In the genomic region with DNA sequence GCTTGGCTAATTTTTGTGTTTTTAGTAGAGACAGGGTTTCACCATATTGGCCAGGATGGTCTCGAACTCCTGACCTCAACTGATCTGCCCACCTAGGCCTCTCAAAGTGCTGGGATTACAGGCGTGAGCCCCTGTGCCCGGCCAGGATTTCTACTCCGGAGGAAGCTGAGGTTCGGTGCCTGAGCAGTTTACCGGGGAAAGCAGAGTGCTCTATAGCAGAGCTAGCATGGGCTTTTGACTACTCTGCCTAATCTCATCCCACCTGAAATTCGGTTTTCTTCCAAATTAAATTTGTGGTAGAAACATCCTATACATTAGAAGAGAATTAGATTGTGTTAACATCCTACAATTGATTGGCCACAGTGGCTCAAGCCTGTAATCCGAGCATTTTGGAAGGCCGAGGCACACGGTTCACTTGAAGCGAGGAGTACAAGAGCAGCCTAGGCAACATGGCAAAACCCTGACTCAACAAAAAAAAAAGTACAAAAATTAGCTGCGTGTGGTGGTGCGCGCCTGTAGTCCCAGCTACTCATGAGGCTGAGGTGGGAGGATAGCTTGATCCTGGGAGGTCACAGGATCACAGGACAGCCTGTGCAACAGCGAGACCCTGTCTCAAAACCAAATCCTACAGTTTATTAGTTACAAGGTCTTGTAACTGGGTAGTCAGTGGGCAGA, we compare ENCODE assay signal across 8 cellular contexts. TPM values are rescaled to one million over a fixed set of nuclear protein-coding genes. Genes with fewer than 3 reads are reported as not detected.
DNase-seq lines count a peak whose midpoint lies in the region; ATAC-seq and TF ChIP-seq lines count a peak whose summit lies in the region.

No MANE protein-coding gene starts in this region.

- H3K9me3 Mint-ChIP-seq in activated T-cell treated with anti-CD3 and anti-CD28 coated beads, Interleukin-2, amount 50 U/mL, for 4 hours: no peaks in the 10 kb centered on the region

- H3K27me3 Mint-ChIP-seq in activated T-cell treated with anti-CD3 and anti-CD28 coated beads, Interleukin-2, amount 50 U/mL, for 4 hours (ENCODE audit: low read depth): no peaks in the 10 kb centered on the region

- intact Hi-C loops in adrenal gland (cut with DNase I) (no loop called here), thyroid gland (cut with DNase I) (no loop called here)

- H3K4me1 ChIP-seq in adrenal gland (replicated peaks in 1 of 2): peaks cover 14 to 27% of the 10 kb centered on the region in 2 donors
- H3K4me1 ChIP-seq in liver (ENCODE audit: control insufficient read depth in 4 of 4, insufficient read depth in 4 of 4, low read length in 3 of 4): peaks cover 0 to 21% (median 16%) of the 10 kb centered on the region in 4 donors
- peaks cover 18 to 20% of the 10 kb centered on the region in 2 donors for H3K4me1 ChIP-seq in thyroid gland

- ATAC-seq in activated T-cell treated with anti-CD3 and anti-CD28 coated beads, Interleukin-2, amount 50 U/mL, for 4 hours: no peak
- ATAC-seq in activated CD4-positive, CD25-positive, alpha-beta regulatory T cell treated with anti-CD3 and anti-CD28 coated beads, Interleukin-2, amount 50 U/mL, for 24 hours: no peak

- H3K27ac ChIP-seq in adrenal gland (peak overlapping the region; percentile 76 to 92 (median 89)), liver (ENCODE audit: low read depth in 1 of 2, low read length in 2 of 2) (peak overlapping the region in 1 of 2 donors; percentile 86), thyroid gland (peak overlapping the region; percentile 10 to 89 (median 37))

- peaks cover 60% of the 10 kb centered on the region for H3K36me3 Mint-ChIP-seq in activated T-cell treated with anti-CD3 and anti-CD28 coated beads, Interleukin-2, amount 50 U/mL, for 4 hours (ENCODE audit: insufficient read depth)

- 13 to 20% (median 14%) methylated on average over 15 of the region's 15 CpGs for WGBS in adrenal gland, 4 donors
- WGBS in liver: 35% methylated on average over 15 of the region's 15 CpGs
- WGBS in thyroid gland, 2 donors: 28 to 29% methylated on average over 15 of the region's 15 CpGs

- H3K9ac ChIP-seq in liver (ENCODE audit: low read depth in 1 of 2, low read length in 2 of 2): peak overlapping the region; percentile 83 to 93

- H3K27me3 ChIP-seq in adrenal gland (no peaks in the 10 kb centered on the region), liver (ENCODE audit: control insufficient read depth in 4 of 4, insufficient read depth in 4 of 4, low read length in 3 of 4) (no peaks in the 10 kb centered on the region), thyroid gland (no peaks in the 10 kb centered on the region)

- H3K4me3 ChIP-seq in adrenal gland (peak overlapping the region; percentile 79 to 99 (median 86)), liver (ENCODE audit: low read depth in 1 of 3, low read length in 3 of 3) (peak overlapping the region; percentile 70 to 98 (median 89)), thyroid gland (replicated peaks in 1 of 3) (peak overlapping the region; percentile 75 to 85 (median 78))

- H3K4me3 Mint-ChIP-seq in activated T-cell treated with anti-CD3 and anti-CD28 coated beads, Interleukin-2, amount 50 U/mL, for 4 hours: peak overlapping the region; percentile 97

- TF ChIP-seq RAD21 in liver (IDR thresholded peaks at IDR 0.05): no peak

- TF ChIP-seq CTCF in adrenal gland (IDR thresholded peaks at IDR 0.05) (no peak), liver (IDR thresholded peaks at IDR 0.05; ENCODE audit: low read depth, low read length, missing input control) (no peak), thyroid gland (IDR thresholded peaks at IDR 0.05) (no peak)

- H3K4me1 Mint-ChIP-seq in activated T-cell treated with anti-CD3 and anti-CD28 coated beads, Interleukin-2, amount 50 U/mL, for 4 hours (ENCODE audit: low read depth): peaks cover 37% of the 10 kb centered on the region

- H3K36me3 ChIP-seq in adrenal gland (replicated peaks in 1 of 2) (peaks cover 0 to 41% of the 10 kb centered on the region in 2 donors), liver (ENCODE audit: control insufficient read depth in 4 of 4, insufficient read depth in 3 of 4, low read depth in 1 of 4, low read length in 3 of 4) (peaks cover 15 to 37% (median 33%) of the 10 kb centered on the region in 4 donors), thyroid gland (peaks cover 38 to 40% of the 10 kb centered on the region in 2 donors)

- DNase-seq in activated T-cell treated with anti-CD3 and anti-CD28 coated beads, Interleukin-2, amount 50 U/mL, for 4 hours: no peak
- DNase-seq in activated T-cell treated with anti-CD3 and anti-CD28 coated beads, Interleukin-2, amount 50 U/mL, for 1 hour: no peak
- DNase-seq in adrenal gland (no peak), thyroid gland (no peak), NCI-H1694 treated with DMSO at 0.1 percent for 48 hours (lab: John Stamatoyannopoulos, UW) (no peak), AML-193 (lab: John Stamatoyannopoulos, UW) (no peak)

- no peaks in the 10 kb centered on the region for H3K9me3 ChIP-seq in adrenal gland (replicated peaks in 1 of 3)
- H3K9me3 ChIP-seq in liver (ENCODE audit: control insufficient read depth in 4 of 4, low read length in 3 of 4): no peaks in the 10 kb centered on the region
- no peaks in the 10 kb centered on the region for H3K9me3 ChIP-seq in thyroid gland

- TF ChIP-seq POLR2A in adrenal gland (IDR thresholded peaks at IDR 0.05): no peak
- TF ChIP-seq POLR2A in thyroid gland (IDR thresholded peaks at IDR 0.05): no peak

TF ChIP-seq in liver, 16 proteins besides CTCF, POLR2A, EP300 and RAD21:
- TF ChIP-seq EGR1 (IDR thresholded peaks at IDR 0.05; ENCODE audit: low read depth in 2 of 2): no peak
- TF ChIP-seq GABPA (IDR thresholded peaks at IDR 0.05 in 1 of 2, conservative IDR thresholded peaks at IDR 0.05 in 1 of 2): no peak

RNA-seq across cellular contexts. Expression of a gene that starts 1.6 kb away (rescaled TPM):
- total RNA-seq in activated T-cell treated with anti-CD3 and anti-CD28 coated beads, Interleukin-2, amount 50 U/mL, for 4 hours: 1,000 to 10,000 TPM; 4,599 to 4,940 (median 4,852) TPM
- total RNA-seq in adrenal gland (1,000 to 10,000 TPM; 2,402 to 3,504 (median 2,561) TPM), liver (1,000 to 10,000 TPM in 1 of 2 donors, 100 to 1,000 TPM in 1; 444 to 1,553 TPM), thyroid gland (1,000 to 10,000 TPM; 1,542 to 2,853 (median 2,123) TPM)
- polyA plus RNA-seq in adrenal gland (1,000 to 10,000 TPM; 1,750 to 2,828 (median 2,567) TPM), liver (1,000 to 10,000 TPM in 1 of 2 donors, 100 to 1,000 TPM in 1; 472 to 1,021 TPM)

RNA-seq across cellular contexts. Expression of a gene that starts 7.2 kb away (rescaled TPM):
- 1,000 to 10,000 TPM; 2,890 to 3,149 (median 2,904) TPM for total RNA-seq in activated T-cell treated with anti-CD3 and anti-CD28 coated beads, Interleukin-2, amount 50 U/mL, for 4 hours
- total RNA-seq in adrenal gland (1,000 to 10,000 TPM; 1,528 to 3,971 (median 2,289) TPM), liver (1,000 to 10,000 TPM in 1 of 2 donors, 100 to 1,000 TPM in 1; 985 to 1,212 TPM), thyroid gland (1,000 to 10,000 TPM; 1,543 to 4,390 (median 2,518) TPM)
- polyA plus RNA-seq in adrenal gland (1,000 to 10,000 TPM; 2,684 to 4,591 (median 2,733) TPM), liver (1,000 to 10,000 TPM in 1 of 2 donors, 100 to 1,000 TPM in 1; 514 to 1,329 TPM)

RNA-seq across cellular contexts. Expression of a gene that starts 15.0 kb away (rescaled TPM):
- total RNA-seq in activated T-cell treated with anti-CD3 and anti-CD28 coated beads, Interleukin-2, amount 50 U/mL, for 4 hours: 10 to 100 TPM; 52.3 to 64.8 (median 56.9) TPM
- total RNA-seq in adrenal gland (10 to 100 TPM in 3 of 8 donors, 1 to 10 TPM in 5; 4.9 to 10.6 (median 8.7) TPM), liver (1 to 10 TPM in 1 of 2 donors, under 1 TPM in 1; 0.65 to 1.8 TPM), thyroid gland (1 to 10 TPM; 2.8 to 7.3 (median 6.3) TPM)
- polyA plus RNA-seq in adrenal gland (10 to 100 TPM in 2 of 3 donors, 1 to 10 TPM in 1; 1.8 to 33.8 (median 24.7) TPM), liver (1 to 10 TPM; 2.5 to 4.3 TPM)

RNA-seq across cellular contexts. Expression of a gene that starts 23.5 kb away (rescaled TPM):
- total RNA-seq in activated T-cell treated with anti-CD3 and anti-CD28 coated beads, Interleukin-2, amount 50 U/mL, for 4 hours: 1 to 10 TPM; 5.8 to 9.5 (median 8.9) TPM
- 100 to 1,000 TPM; 223 to 505 (median 364) TPM for total RNA-seq in adrenal gland
- 100 to 1,000 TPM in 2 of 3 donors, 10 to 100 TPM in 1; 90.2 to 253 (median 218) TPM for polyA plus RNA-seq in adrenal gland
- total RNA-seq in liver: 100 to 1,000 TPM; 123 to 146 TPM
- 100 to 1,000 TPM; 237 TPM for polyA plus RNA-seq in liver
- 100 to 1,000 TPM; 149 to 248 (median 180) TPM for total RNA-seq in thyroid gland

RNA-seq across cellular contexts. Expression of a gene that starts 36.0 kb away (rescaled TPM):
- 10 to 100 TPM; 35.4 to 42.9 (median 35.8) TPM for total RNA-seq in activated T-cell treated with anti-CD3 and anti-CD28 coated beads, Interleukin-2, amount 50 U/mL, for 4 hours
- 10 to 100 TPM; 23.8 to 47.8 (median 29.7) TPM for total RNA-seq in adrenal gland
- polyA plus RNA-seq in adrenal gland: 10 to 100 TPM in 2 of 3 donors, 1 to 10 TPM in 1; 3.6 to 95.5 (median 86.7) TPM
- 10 to 100 TPM; 21.3 to 35.8 TPM for total RNA-seq in liver
- polyA plus RNA-seq in liver: 10 to 100 TPM in 1 of 2 donors, 1 to 10 TPM in 1; 5.2 to 21.8 TPM
- total RNA-seq in thyroid gland: 10 to 100 TPM; 32.5 to 39.5 (median 34.2) TPM

Comparison
In these comparisons a context has a peak if more than half of its experiments do, and no peak if none do; other contexts are left out.
1. RNA of a gene that starts 15.0 kb away (total RNA-seq): 52.3 to 64.8 TPM in activated T-cell treated with anti-CD3 and anti-CD28 coated beads, Interleukin-2, amount 50 U/mL, for 4 hours; 4.9 to 10.6 TPM in adrenal gland, 2.8 to 7.3 TPM in thyroid gland and 0.65 to 1.8 TPM in liver; every median in the first group is over 4 times any median in the second.
2. Peak in every context shown above with its lines, with median percentiles within 50 percentile points of each other: H3K4me3 ChIP-seq.